Comparison of ENCODE assay signal across 18 cellular contexts in the genomic region with DNA sequence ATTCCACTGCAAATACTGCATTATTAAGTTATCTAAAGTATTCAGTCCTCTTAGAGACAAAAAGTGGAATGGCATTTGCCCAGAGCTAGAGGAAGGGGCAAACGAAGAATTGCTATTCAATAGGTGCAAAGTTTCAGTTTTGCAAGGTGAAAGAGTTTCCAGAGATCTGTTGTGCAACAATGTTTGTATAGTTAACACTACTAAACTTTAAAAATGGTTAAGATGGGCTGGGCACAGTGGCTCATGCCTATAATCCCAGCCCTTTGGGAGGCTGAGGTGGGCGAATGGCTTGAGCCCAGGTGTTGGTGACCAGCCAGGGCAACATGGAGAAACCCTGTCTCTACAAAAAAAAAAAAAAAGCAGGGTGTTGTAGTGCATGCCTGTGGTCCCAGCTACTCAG.
DNase-seq lines count a peak whose midpoint lies in the region; ATAC-seq and TF ChIP-seq lines count a peak whose summit lies in the region.
"Had no signal": no experiment of that assay in that cellular context is flagged by ENCODE, and none has a peak within 500 bp of the region (broad histone marks: within the 10 kb centered on the region; RNA-seq: fewer than 3 reads in every experiment).

No MANE protein-coding gene starts in this region.

- no peak overlapping the region for H3K23ac ChIP-seq in IMR-90 (ENCODE audit: low read depth, low read length)

- H3K18ac ChIP-seq in IMR-90 (ENCODE audit: low read depth, low read length) = no peak overlapping the region

- POLR2A ChIA-PET in IMR-90 (lab: Charles Lee; ENCODE audit: unreplicated experiment) = no interaction called here
- POLR2A ChIA-PET in PC-9 (lab: Charles Lee; ENCODE audit: unreplicated experiment) = interaction anchor here (0.7 kb wide), 1 partner anchor 46 kb away, joined by 4 read pairs; no protein-coding TSS in a partner anchor

- no peak overlapping the region for H2AK9ac ChIP-seq in IMR-90 (replicated peaks; ENCODE audit: low read depth, low read length, poor library complexity)

- no peak overlapping the region for H2BK15ac ChIP-seq in IMR-90 (ENCODE audit: low read depth, low read length)

- no peak overlapping the region for H2AFZ ChIP-seq in IMR-90 (replicated peaks; ENCODE audit: low read length, poor library complexity)
- H2AFZ ChIP-seq in PC-9 = no peak overlapping the region

- H4K20me1 ChIP-seq in IMR-90 (ENCODE audit: insufficient read depth, low read length) (no peaks in the 10 kb centered on the region), PC-9 (ENCODE audit: insufficient read depth) (no peaks in the 10 kb centered on the region)

- in situ Hi-C loops in IMR-90 (cut with MboI; ENCODE audit: low sequenced_read_pairs) = no loop called here

- no peak overlapping the region for H2BK20ac ChIP-seq in IMR-90 (ENCODE audit: low read depth, low read length)

- H3K27me3 ChIP-seq in IMR-90 (ENCODE audit: control insufficient read depth, insufficient read depth, low read length) (0 out of 2 replicates have a peak, but pooled peaks cover 1% of the 10 kb centered on the region), PC-9 (ENCODE audit: insufficient read depth, low read depth) (no peaks in the 10 kb centered on the region), left lung (peaks cover 0 to 7% of the 10 kb centered on the region in 2 donors), right lobe of liver (peaks cover 0 to 4% of the 10 kb centered on the region in 2 donors)

- no peak overlapping the region for H3K14ac ChIP-seq in IMR-90 (replicated peaks; ENCODE audit: low read depth, low read length)

- no peak for TF ChIP-seq POLR2A in IMR-90 (IDR thresholded peaks at IDR 0.05; ENCODE audit: low read depth, low read length)
- TF ChIP-seq POLR2A in right lobe of liver (IDR thresholded peaks at IDR 0.05) = no peak

- H3K4me1 ChIP-seq in IMR-90 (ENCODE audit: control insufficient read depth, insufficient read depth, low read length) (no peaks in the 10 kb centered on the region; the same call in 1 of the 2 replicates), PC-9 (replicated peaks; ENCODE audit: insufficient read depth) (peaks cover 32% of the 10 kb centered on the region), left lung (no peaks in the 10 kb centered on the region), right lobe of liver (peaks cover 0 to 5% (median 0%) of the 10 kb centered on the region in 4 donors)

- H3K79me1 ChIP-seq in IMR-90 (ENCODE audit: low read depth in 1 of 2, low read length in 2 of 2) = no peaks in the 10 kb centered on the region

- no peak overlapping the region for H2BK5ac ChIP-seq in IMR-90 (ENCODE audit: low read depth, low read length, poor library complexity, severe bottlenecking)

- BruUV-seq in IMR-90 (replicated peaks; lab: Mats Ljungman, UMichigan) (no TSS peak), PC-9 (replicated peaks; lab: Mats Ljungman, UMichigan) (no TSS peak)

- H3K9ac ChIP-seq in IMR-90 (ENCODE audit: low read depth, low read length) = no peak overlapping the region

- no peak overlapping the region for H4K5ac ChIP-seq in IMR-90 (ENCODE audit: low read depth, low read length)

- no peak for DNase-seq in IMR-90
- peak in 1 of 2 experiments; percentile 69 for DNase-seq in PC-9
- no peak for DNase-seq in left lung
- DNase-seq in right lobe of liver = peak in 1 of 3 donors; percentile 31
- no peak for DNase-seq in ecto neural progenitor cell (ENCODE audit: low spot score)
- no peak for DNase-seq in SW 1271 (lab: John Stamatoyannopoulos, UW)
- DNase-seq: 8988T; C1 segment of cervical spinal cord; Calu3; CD4-positive, alpha-beta memory T cell; COR-L47; DMS53; DMS79 treated with DMSO at 0.1 percent for 48 hours; GF-D8; GOT3; H7 had no signal

- H4K8ac ChIP-seq in IMR-90 (ENCODE audit: low read depth in 2 of 2, low read length in 2 of 2) = no peak overlapping the region

- TF ChIP-seq RAD21 in IMR-90 (IDR thresholded peaks at IDR 0.05; ENCODE audit: low read length) = no peak

- no peaks in the 10 kb centered on the region for H3K79me2 ChIP-seq in PC-9 (ENCODE audit: low read depth)

- no peaks in the 10 kb centered on the region for H3K9me1 ChIP-seq in IMR-90 (ENCODE audit: insufficient read depth, low read length)

- H3K9me2 ChIP-seq in PC-9 (ENCODE audit: insufficient read depth) = no peaks in the 10 kb centered on the region

- H3K9me3 ChIP-seq in IMR-90 (ENCODE audit: control insufficient read depth, insufficient read depth, low read length) = no peaks in the 10 kb centered on the region
- H3K9me3 ChIP-seq in PC-9 (ENCODE audit: insufficient read depth, low read depth) = no peaks in the 10 kb centered on the region
- H3K9me3 ChIP-seq in left lung = no peaks in the 10 kb centered on the region
- no peaks in the 10 kb centered on the region for H3K9me3 ChIP-seq in right lobe of liver

- H3K27ac ChIP-seq in IMR-90 (ENCODE audit: insufficient read depth, low read length) (no peak overlapping the region), PC-9 (peak overlapping the region; percentile 69; the same call in 1 of the 2 replicates), left lung (no peak overlapping the region), right lobe of liver (peak overlapping the region in 1 of 3 donors; percentile 34)

- WGBS in IMR-90 (ENCODE audit: extremely low coverage in 2 of 2, insufficient read length in 1 of 2), 2 experiments = no CpG with 5 or more reads among the region's 2 CpGs
- 24% methylated on average over 2 of the region's 2 CpGs for WGBS in right lobe of liver (ENCODE audit: insufficient coverage, low coverage, low lambda C conversion rate, missing lambda C conversion rate)

- no peak overlapping the region for H3K56ac ChIP-seq in IMR-90 (ENCODE audit: extremely low read depth, insufficient read depth, low read length)

- H3K4ac ChIP-seq in IMR-90 (ENCODE audit: low read depth, low read length) = no peak overlapping the region

- intact Hi-C loops in IMR-90 (cut with micrococcal nuclease) = no loop called here
- intact Hi-C loops in PC-9 (cut with micrococcal nuclease; ENCODE audit: unreplicated experiment) = loop anchor here (2.0 kb wide), 1 partner anchor 19 kb away; no protein-coding TSS in a partner anchor
- intact Hi-C loops in left lung (cut with DNase I) = no loop called here
- intact Hi-C loops in right lobe of liver (cut with DNase I) = no loop called here

- ATAC-seq in IMR-90 (ENCODE audit: low read depth) (no peak), left lung (peak; percentile 42), right lobe of liver (peak; percentile 65 to 86 (median 72)), GM18498 (IDR thresholded peaks at IDR 0.05; ENCODE audit: unreplicated experiment) (no peak)
- ATAC-seq: HCT116 had no signal

- no peak overlapping the region for H2BK120ac ChIP-seq in IMR-90 (ENCODE audit: low read depth, low read length)

- TF ChIP-seq CTCF in IMR-90 (conservative IDR thresholded peaks at IDR 0.05; ENCODE audit: low read depth, low read length) (no peak), PC-9 (conservative IDR thresholded peaks at IDR 0.05) (no peak), left lung (IDR thresholded peaks at IDR 0.05) (no peak), right lobe of liver (IDR thresholded peaks at IDR 0.05) (no peak)

- H3K36me3 ChIP-seq in IMR-90 (ENCODE audit: control insufficient read depth, insufficient read depth, low read length) = no peaks in the 10 kb centered on the region
- no peaks in the 10 kb centered on the region for H3K36me3 ChIP-seq in PC-9 (ENCODE audit: low read depth)
- H3K36me3 ChIP-seq in left lung = no peaks in the 10 kb centered on the region
- H3K36me3 ChIP-seq in right lobe of liver = no peaks in the 10 kb centered on the region

- H2AK5ac ChIP-seq in IMR-90 (ENCODE audit: low read depth, low read length) = no peak overlapping the region

- H3K4me3 ChIP-seq in IMR-90 (ENCODE audit: insufficient read depth, low read depth, low read length) = no peak overlapping the region
- no peak overlapping the region for H3K4me3 ChIP-seq in PC-9
- no peak overlapping the region for H3K4me3 ChIP-seq in left lung
- H3K4me3 ChIP-seq in right lobe of liver = no peak overlapping the region

- CTCF ChIA-PET in IMR-90 (lab: Yijun Ruan, JAX) (no interaction called here), PC-9 (lab: Charles Lee) (no interaction called here)

- H3F3A ChIP-seq in PC-9 (ENCODE audit: insufficient read depth, low read depth) = peaks cover 19% of the 10 kb centered on the region

- dilution Hi-C loops in IMR-90 (cut with HindIII; ENCODE audit: low sequenced_read_pairs, unreplicated experiment) = no loop called here

- H4K91ac ChIP-seq in IMR-90 (ENCODE audit: insufficient read depth, low read depth, low read length) = no peak overlapping the region

- H3K4me2 ChIP-seq in IMR-90 (ENCODE audit: low read depth, low read length) (no peak overlapping the region), PC-9 (no peak overlapping the region)

TF ChIP-seq in IMR-90, 13 proteins besides CTCF, POLR2A, EP300 and RAD21:
- TF ChIP-seq CEBPB (IDR thresholded peaks at IDR 0.05; ENCODE audit: low read depth, low read length) (peak; percentile 14; the same call in 1 of the 2 replicates), MAFK (IDR thresholded peaks at IDR 0.05; ENCODE audit: low read depth, low read length) (no peak)

Comparison
In these comparisons a context has a peak if more than half of its experiments do, and no peak if none do; other contexts are left out.
1. ATAC-seq: peak in left lung (single experiment) and right lobe of liver (4 of 4); none in IMR-90 (single experiment) and GM18498 (single experiment).